Comparison of ENCODE assay signal across 8 cellular contexts in the genomic region with DNA sequence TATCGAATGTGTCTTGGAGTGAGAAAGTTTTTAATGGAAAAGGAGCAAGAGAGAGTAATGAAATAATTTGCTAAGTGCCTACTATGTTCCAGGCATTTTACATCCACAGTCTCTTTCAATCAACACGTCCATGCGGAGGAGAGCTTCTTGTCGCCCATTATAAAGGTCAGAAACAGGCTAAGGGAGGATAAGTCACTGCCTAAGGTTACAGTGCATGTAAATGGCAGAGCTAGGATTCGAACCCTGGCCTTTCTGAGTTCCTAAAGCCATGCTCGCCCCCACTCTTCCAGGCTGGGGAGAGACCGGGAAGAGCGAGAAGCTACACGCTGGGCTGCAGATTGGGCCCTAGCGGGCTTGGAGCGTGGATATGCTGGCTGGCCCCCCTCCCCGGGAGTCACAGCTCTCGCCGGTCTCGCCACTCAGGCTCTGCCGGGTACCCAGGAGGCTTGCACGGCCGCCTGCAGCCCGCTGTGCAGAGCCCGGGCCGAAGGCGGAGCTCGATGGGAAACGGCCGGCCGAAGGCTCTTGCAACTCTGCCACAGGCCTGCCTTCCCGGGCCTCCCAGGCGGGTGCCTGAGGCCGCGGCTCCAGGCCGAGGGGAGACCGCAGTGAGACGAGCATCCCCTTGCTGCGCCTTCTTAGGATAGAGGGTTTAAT. TPM values are rescaled to one million over a fixed set of nuclear protein-coding genes. Genes with fewer than 3 reads are reported as not detected.
A peak's percentile ranks its signal among the peaks of the same experiment; 100 is the strongest.
DNase-seq lines count a peak whose midpoint lies in the region; ATAC-seq and TF ChIP-seq lines count a peak whose summit lies in the region.

No MANE protein-coding gene starts in this region.

- TF ChIP-seq POLR2A in right lobe of liver (IDR thresholded peaks at IDR 0.05) (no peak), adrenal gland (IDR thresholded peaks at IDR 0.05) (no peak)

- H3K36me3 ChIP-seq in H7 (replicated peaks; ENCODE audit: control insufficient read depth, insufficient read depth, low read length) (no peaks in the 10 kb centered on the region), adipocyte (ENCODE audit: control insufficient read depth, insufficient read depth, low read length, severe bottlenecking) (no peaks in the 10 kb centered on the region), right lobe of liver (no peaks in the 10 kb centered on the region), adrenal gland (replicated peaks in 1 of 2) (no peaks in the 10 kb centered on the region)

- peaks cover 3% of the 10 kb centered on the region for H3K4me1 ChIP-seq in adipocyte (ENCODE audit: control insufficient read depth, insufficient read depth, low read length)
- H3K4me1 ChIP-seq in right lobe of liver = peaks cover 0 to 29% (median 4%) of the 10 kb centered on the region in 4 donors
- peaks cover 11 to 30% of the 10 kb centered on the region in 2 donors for H3K4me1 ChIP-seq in adrenal gland (replicated peaks in 1 of 2)

- H3K27me3 ChIP-seq in H7 (ENCODE audit: control insufficient read depth, insufficient read depth, low read length) (peaks cover 97% of the 10 kb centered on the region), adipocyte (replicated peaks; ENCODE audit: control insufficient read depth, insufficient read depth, low read length) (peaks cover 77% of the 10 kb centered on the region), right lobe of liver (peaks cover 9 to 41% of the 10 kb centered on the region in 2 donors), adrenal gland (peaks cover 94% of the 10 kb centered on the region)

- CTCF ChIA-PET in AG04449 (lab: Yijun Ruan, JAX) = interaction anchor here (1.0 to 2.1 kb wide), 2 partner anchors 12 to 30 kb away, joined by 3 to 8 read pairs; no protein-coding TSS in a partner anchor

- no peak overlapping the region for H3K9ac ChIP-seq in adipocyte (ENCODE audit: low read length)

- intact Hi-C loops in right lobe of liver (cut with DNase I) (no loop called here), adrenal gland (cut with DNase I) (no loop called here)

- H3K27ac ChIP-seq in right lobe of liver = no peak overlapping the region
- no peak overlapping the region for H3K27ac ChIP-seq in adrenal gland

- POLR2A ChIA-PET in AG04449 (lab: Yijun Ruan, JAX) = no interaction called here

- 15% methylated on average over 6 of the region's 34 CpGs for WGBS in right lobe of liver (ENCODE audit: insufficient coverage, low coverage, low lambda C conversion rate, missing lambda C conversion rate)
- 4 to 13% (median 4%) methylated on average over 8 to 34 of the region's 34 CpGs for WGBS in adrenal gland, 4 donors

- H3K4me3 ChIP-seq in AG04449 (ENCODE audit: low read depth, low read length) = peak overlapping the region; percentile 54
- H3K4me3 ChIP-seq in H7 (ENCODE audit: insufficient read depth, low read depth, low read length) = peak overlapping the region; percentile 27
- no peak overlapping the region for H3K4me3 ChIP-seq in adipocyte (ENCODE audit: low read length)
- peak overlapping the region in 2 of 3 donors; percentile 25 to 33 for H3K4me3 ChIP-seq in right lobe of liver
- H3K4me3 ChIP-seq in adrenal gland = peak overlapping the region in 1 of 4 donors; percentile 51

- no peaks in the 10 kb centered on the region for H3K9me3 ChIP-seq in adipocyte (ENCODE audit: control insufficient read depth, low read length)
- H3K9me3 ChIP-seq in right lobe of liver = no peaks in the 10 kb centered on the region
- H3K9me3 ChIP-seq in adrenal gland (replicated peaks in 1 of 3) = no peaks in the 10 kb centered on the region

- ATAC-seq in right lobe of liver (peak; percentile 26 to 37 (median 34)), GM19324 (IDR thresholded peaks at IDR 0.05; ENCODE audit: low FRiP score, unreplicated experiment) (no peak), HG03432 (IDR thresholded peaks at IDR 0.05; ENCODE audit: unreplicated experiment) (no peak)

- DNase-seq in AG04449 (ENCODE audit: low read depth, low spot score) (no peak), H7 (peak; percentile 89), adipocyte (ENCODE audit: low read depth) (peak; percentile 44), right lobe of liver (peak in 1 of 3 donors; percentile 37), adrenal gland (no peak), H4 (ENCODE audit: low spot score) (no peak)

- TF ChIP-seq CTCF in AG04449 (IDR thresholded peaks at IDR 0.05; ENCODE audit: insufficient read depth, low read length, missing control alignments) (no peak), right lobe of liver (IDR thresholded peaks at IDR 0.05) (no peak), adrenal gland (IDR thresholded peaks at IDR 0.05) (no peak)

RNA-seq across cellular contexts. Expression of a gene that starts 0.8 kb away (rescaled TPM):
- total RNA-seq in H7 (2014; rRNA removed; shearing (Covaris generic)) = 0.33 and 0.87 TPM in 2 replicates
- total RNA-seq in right lobe of liver = 1 to 10 TPM in 5 of 6 experiments, under 1 TPM in 1; 0.64 to 5.0 (median 3.0) TPM
- total RNA-seq in adrenal gland = under 1 TPM in 1 of 8 donors, not detected in 7; 0.37 TPM
- under 1 TPM in 1 of 3 donors, not detected in 2; 0.24 TPM for polyA plus RNA-seq in adrenal gland
- total RNA-seq in H4 (2014; rRNA removed; shearing (Covaris generic)) = 2.2 and 8.5 TPM in 2 replicates

Comparison
In these comparisons a context has a peak if more than half of its experiments do, and no peak if none do; other contexts are left out.
1. DNase-seq: peak in H7 (single experiment) and adipocyte (single experiment); none in AG04449 (single experiment), adrenal gland (0 of 7) and H4 (single experiment).
2. ATAC-seq: peak in right lobe of liver (4 of 4); none in GM19324 (single experiment) and HG03432 (single experiment).